Comparison of ENCODE assay signal across 17 cellular contexts in the genomic region with DNA sequence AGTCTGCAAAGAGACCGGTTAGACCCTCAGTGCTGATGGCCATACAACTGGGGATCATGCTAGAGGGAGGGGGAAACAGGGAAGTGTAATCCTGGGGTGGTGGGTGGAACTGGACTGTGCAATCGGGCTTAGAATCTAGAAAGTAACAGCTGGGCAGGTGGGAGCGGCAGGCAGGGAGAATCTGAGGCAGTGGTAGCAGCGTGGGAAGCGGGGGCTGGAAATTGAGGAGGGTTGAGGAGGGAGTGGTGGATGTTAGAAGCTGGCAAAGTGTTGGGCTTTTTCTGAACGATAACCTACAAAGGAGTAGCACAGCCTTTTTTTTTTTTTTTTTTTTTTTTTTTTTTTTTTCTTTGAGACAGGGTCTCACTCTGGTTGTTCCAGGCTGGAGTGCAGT. TPM values are rescaled to one million over a fixed set of nuclear protein-coding genes. Genes with fewer than 3 reads are reported as not detected.
A peak's percentile ranks its signal among the peaks of the same experiment; 100 is the strongest.
DNase-seq lines count a peak whose midpoint lies in the region; ATAC-seq and TF ChIP-seq lines count a peak whose summit lies in the region.
"Had no signal": no experiment of that assay in that cellular context is flagged by ENCODE, and none has a peak within 500 bp of the region (broad histone marks: within the 10 kb centered on the region; RNA-seq: fewer than 3 reads in every experiment).

No MANE protein-coding gene starts in this region.

- no peaks in the 10 kb centered on the region for H3K9me3 ChIP-seq in HUES48 (ENCODE audit: control insufficient read depth, insufficient read depth, low read length)
- H3K9me3 ChIP-seq in duodenal mucosa (ENCODE audit: control insufficient read depth in 1 of 2, low read length in 2 of 2) = no peaks in the 10 kb centered on the region
- no peaks in the 10 kb centered on the region for H3K9me3 ChIP-seq in mesodermal cell (ENCODE audit: control insufficient read depth, low read length)
- no peaks in the 10 kb centered on the region for H3K9me3 ChIP-seq in thoracic aorta
- H3K9me3 ChIP-seq in CD4-positive, alpha-beta T cell (ENCODE audit: control insufficient read depth, low read length) = no peaks in the 10 kb centered on the region
- H3K9me3 ChIP-seq: BE2C had no signal

- POLR2A ChIA-PET in CD4-positive, alpha-beta T cell (lab: Charles Lee) = interaction anchor here (0.5 to 3.0 kb wide), 2 partner anchors 15 to 104 kb away, joined by 3 to 11 read pairs; a partner anchor contains a TSS

- peaks cover 23% of the 10 kb centered on the region for H3K4me1 ChIP-seq in HUES48 (ENCODE audit: control insufficient read depth, insufficient read depth, low read length)
- peaks cover 26 to 27% of the 10 kb centered on the region in 2 donors for H3K4me1 ChIP-seq in duodenal mucosa (ENCODE audit: control insufficient read depth in 1 of 2, insufficient read depth in 2 of 2, low read length in 2 of 2)
- H3K4me1 ChIP-seq in mesodermal cell (ENCODE audit: control insufficient read depth, insufficient read depth, low read length, poor library complexity, severe bottlenecking) = peaks cover 23% of the 10 kb centered on the region
- peaks cover 5 to 26% of the 10 kb centered on the region in 2 donors for H3K4me1 ChIP-seq in thoracic aorta (ENCODE audit: control insufficient read depth in 1 of 2, low read depth in 2 of 2)

- H3K27ac ChIP-seq in HUES48 (ENCODE audit: low read depth, low read length) (peak overlapping the region; percentile 32), duodenal mucosa (ENCODE audit: low read depth, low read length) (peak overlapping the region; percentile 74), mesodermal cell (ENCODE audit: low read depth, low read length, severe bottlenecking) (peak overlapping the region; percentile 66), thoracic aorta (peak overlapping the region; percentile 5 to 49)
- H3K27ac ChIP-seq in CD4-positive, alpha-beta T cell (ENCODE audit: low read depth, low read length) = no peak overlapping the region

- H3K9ac ChIP-seq in HUES48 (ENCODE audit: low read depth, low read length) (no peak overlapping the region), duodenal mucosa (ENCODE audit: low read depth in 1 of 2, low read length in 2 of 2) (peak overlapping the region in 1 of 2 donors; percentile 14)

- intact Hi-C loops in CD4-positive, alpha-beta T cell (cut with DNase I, micrococcal nuclease) = no loop called here

- WGBS in mesodermal cell (ENCODE audit: insufficient coverage in 2 of 2), 2 experiments = 93 to 98% methylated on average over 5 of the region's 6 CpGs

- H3K36me3 ChIP-seq in HUES48 (ENCODE audit: control insufficient read depth, insufficient read depth, low read length) = no peaks in the 10 kb centered on the region
- no peaks in the 10 kb centered on the region for H3K36me3 ChIP-seq in duodenal mucosa (ENCODE audit: control insufficient read depth in 1 of 2, insufficient read depth in 2 of 2, low read length in 2 of 2)
- H3K36me3 ChIP-seq in mesodermal cell (ENCODE audit: control insufficient read depth, insufficient read depth, low read length) = no peaks in the 10 kb centered on the region
- no peaks in the 10 kb centered on the region for H3K36me3 ChIP-seq in thoracic aorta
- H3K36me3 ChIP-seq: BE2C had no signal

- H3K27ac Mint-ChIP-seq in CD4-positive, alpha-beta T cell = no peak overlapping the region
- H3K27ac Mint-ChIP-seq: activated CD4-positive, alpha-beta T cell treated with anti-CD3 and anti-CD28 coated beads, Interleukin-2, amount 10 ng/mL, durations not matched to agents 7 days and 5 days; H9; natural killer cell had no signal

- peaks cover 23% of the 10 kb centered on the region for H3K4me1 Mint-ChIP-seq in CD4-positive, alpha-beta T cell (ENCODE audit: low read depth)

- ATAC-seq in thoracic aorta (ENCODE audit: insufficient number of reproducible peaks, low FRiP score, low read depth) = no peak
- no peak for ATAC-seq in GM18861 (IDR thresholded peaks at IDR 0.05; ENCODE audit: unreplicated experiment)
- ATAC-seq in CD4-positive, alpha-beta T cell (ENCODE audit: poor library complexity) = no peak
- ATAC-seq: natural killer cell, Panc1 had no signal

- H3K4me3 ChIP-seq in HUES48 (ENCODE audit: low read depth, low read length) (no peak overlapping the region), duodenal mucosa (ENCODE audit: low read depth in 1 of 2, low read length in 2 of 2) (no peak overlapping the region), mesodermal cell (ENCODE audit: extremely low read depth, insufficient read depth, low read length, poor library complexity, severe bottlenecking) (no peak overlapping the region), thoracic aorta (no peak overlapping the region)

- peaks cover 17% of the 10 kb centered on the region for H3K27me3 Mint-ChIP-seq in CD4-positive, alpha-beta T cell

- H3K9me3 Mint-ChIP-seq in CD4-positive, alpha-beta T cell = no peaks in the 10 kb centered on the region
- H3K9me3 Mint-ChIP-seq: activated CD4-positive, alpha-beta T cell treated with anti-CD3 and anti-CD28 coated beads, Interleukin-2, amount 10 ng/mL, durations not matched to agents 7 days and 5 days; natural killer cell had no signal

- no peak overlapping the region for H3K4me3 Mint-ChIP-seq in CD4-positive, alpha-beta T cell
- H3K4me3 Mint-ChIP-seq: activated CD4-positive, alpha-beta T cell treated with anti-CD3 and anti-CD28 coated beads, Interleukin-2, amount 10 ng/mL, durations not matched to agents 7 days and 5 days; natural killer cell had no signal

- peaks cover 48% of the 10 kb centered on the region for H3K27me3 ChIP-seq in HUES48 (ENCODE audit: control insufficient read depth, insufficient read depth, low read length)
- peaks cover 0 to 7% of the 10 kb centered on the region in 2 donors for H3K27me3 ChIP-seq in duodenal mucosa (ENCODE audit: control insufficient read depth in 1 of 2, insufficient read depth in 2 of 2, low read length in 2 of 2)
- H3K27me3 ChIP-seq in thoracic aorta (replicated peaks; ENCODE audit: insufficient read depth) = no peaks in the 10 kb centered on the region
- H3K27me3 ChIP-seq in CD4-positive, alpha-beta T cell (ENCODE audit: control insufficient read depth, insufficient read depth, low read length) = no peaks in the 10 kb centered on the region
- H3K27me3 ChIP-seq: BE2C had no signal

- CTCF ChIA-PET in CD4-positive, alpha-beta T cell (lab: Charles Lee) = interaction anchor here (0.7 kb wide), 1 partner anchor 29 kb away, joined by 3 read pairs; no protein-coding TSS in a partner anchor

- DNase-seq in thoracic aorta (ENCODE audit: low spot score) (no peak), GM03348 (ENCODE audit: low spot score) (no peak)
- DNase-seq in CD4-positive, alpha-beta T cell = no peak
- DNase-seq: activated CD4-positive, alpha-beta T cell treated with anti-CD3 and anti-CD28 coated beads, Interleukin-2, amount 10 ng/mL, durations not matched to agents 7 days and 5 days; activated naive CD4-positive, alpha-beta T cell treated with anti-CD3 and anti-CD28 coated beads, Interleukin-2, amount 50 U/mL, for 16 hours; activated T-cell treated with anti-CD3 and anti-CD28 coated beads, Interleukin-2, amount 50 U/mL, for 1 hour; BE2C; DMS 273 treated with DMSO at 0.1 percent for 48 hours; effector CD4-positive, alpha-beta T cell; H9; natural killer cell; NCI-H82 had no signal

- no peaks in the 10 kb centered on the region for H3K36me3 Mint-ChIP-seq in CD4-positive, alpha-beta T cell (ENCODE audit: low read depth)
- H3K36me3 Mint-ChIP-seq: natural killer cell had no signal

- no peak for TF ChIP-seq CTCF in thoracic aorta (IDR thresholded peaks at IDR 0.05)
- TF ChIP-seq CTCF in CD4-positive, alpha-beta T cell (IDR thresholded peaks at IDR 0.05) = no peak

RNA-seq across cellular contexts. Expression of a gene that starts 3.1 kb away (rescaled TPM):
- polyA plus RNA-seq in mesodermal cell (2013, experiment 1 of 2) = 26.4 TPM
- 25.5 TPM for polyA plus RNA-seq in mesodermal cell (2013, experiment 2 of 2)
- total RNA-seq in thoracic aorta = 1,000 to 10,000 TPM; 1,999 to 2,150 TPM
- total RNA-seq in CD4-positive, alpha-beta T cell = under 1 TPM in 1 of 2 experiments, not detected in 1; 0.49 TPM

RNA-seq across cellular contexts. Expression of a gene that starts 8.9 kb away (rescaled TPM):
- polyA plus RNA-seq in mesodermal cell (2013, experiment 1 of 2) = not detected
- polyA plus RNA-seq in mesodermal cell (2013, experiment 2 of 2) = not detected
- under 1 TPM; 0.81 to 0.99 TPM for total RNA-seq in thoracic aorta
- under 1 TPM; 0.22 to 0.49 TPM for total RNA-seq in CD4-positive, alpha-beta T cell
- total RNA-seq: H9, natural killer cell had no signal

RNA-seq across cellular contexts. Expression of a gene that starts 15.2 kb away (rescaled TPM):
- polyA plus RNA-seq in mesodermal cell (2013, experiment 1 of 2) = 9.6 TPM
- polyA plus RNA-seq in mesodermal cell (2013, experiment 2 of 2) = 7.3 TPM
- 10 to 100 TPM; 68.0 to 94.8 TPM for total RNA-seq in thoracic aorta
- total RNA-seq in CD4-positive, alpha-beta T cell = 10 to 100 TPM; 17.7 to 21.0 TPM

RNA-seq across cellular contexts. Expression of a gene that starts 44.5 kb away (rescaled TPM):
- 30.9 TPM for polyA plus RNA-seq in mesodermal cell (2013, experiment 1 of 2)
- polyA plus RNA-seq in mesodermal cell (2013, experiment 2 of 2) = 19.3 TPM
- 100 to 1,000 TPM; 292 to 307 TPM for total RNA-seq in thoracic aorta
- total RNA-seq in CD4-positive, alpha-beta T cell = 1 to 10 TPM; 2.3 to 3.0 TPM

Comparison
In these comparisons a context has a peak if more than half of its experiments do, and no peak if none do; other contexts are left out.
1. RNA of a gene that starts 3.1 kb away (total RNA-seq): 1,999 to 2,150 TPM in thoracic aorta; 0.49 TPM in CD4-positive, alpha-beta T cell; every median in the first group is over 1,000 times any median in the second.